In the genomic region with DNA sequence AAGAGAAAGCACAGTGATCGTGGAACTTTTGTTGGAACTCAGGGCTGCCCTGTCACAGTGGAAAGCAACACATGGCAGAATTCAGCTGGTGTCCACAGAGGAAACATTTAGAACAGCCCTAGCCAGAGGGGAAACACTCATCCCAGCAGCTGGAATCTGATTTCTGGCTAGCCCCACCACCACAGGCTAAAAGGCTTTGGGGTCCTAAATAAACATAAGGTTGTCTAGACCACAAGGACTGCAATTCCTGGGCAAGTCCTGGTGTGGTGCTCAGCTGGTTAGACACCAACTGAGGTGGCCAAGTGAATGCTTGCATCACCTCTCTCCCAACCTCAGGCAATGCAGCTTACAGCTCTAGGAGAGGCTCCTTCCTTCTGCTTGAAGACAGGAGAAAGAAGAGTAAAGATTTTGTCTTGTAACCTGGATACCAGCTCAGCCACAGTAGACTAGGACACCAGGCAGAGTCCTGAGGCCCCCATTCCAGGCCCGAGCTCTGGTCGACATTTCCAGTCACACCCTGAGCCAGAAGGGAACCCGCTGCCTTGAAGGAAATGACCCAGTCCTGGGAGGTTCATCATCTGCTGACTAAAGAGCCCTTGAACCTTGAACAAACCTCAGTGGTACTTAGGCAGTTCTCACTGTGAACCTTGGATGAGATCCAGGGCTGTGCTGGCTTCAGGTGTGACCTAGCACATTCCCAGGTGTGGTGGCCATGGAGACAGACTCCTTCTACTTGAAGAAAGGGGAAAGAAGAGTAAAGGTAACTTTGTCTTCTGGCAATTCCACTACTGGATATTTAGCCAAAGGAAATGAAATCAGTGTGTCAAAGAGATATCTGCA, we compare ENCODE assay signal across 17 cellular contexts.
"Had no signal": no experiment of that assay in that cellular context is flagged by ENCODE, and none has a peak within 500 bp of the region (broad histone marks: within the 10 kb centered on the region; RNA-seq: fewer than 3 reads in every experiment).

No MANE protein-coding gene starts in this region.

- H3K27me3 Mint-ChIP-seq: activated naive CD8-positive, alpha-beta T cell had no signal

- DNase-seq: activated CD4-positive, alpha-beta T cell treated with anti-CD3 and anti-CD28 coated beads for 48 hours; activated CD8-positive, alpha-beta memory T cell treated with anti-CD3 and anti-CD28 coated beads, Interleukin-2, amount 50 U/mL, for 4 hours; activated CD8-positive, alpha-beta T cell treated with anti-CD3 and anti-CD28 coated beads, Interleukin-2, amount 10 ng/mL, durations not matched to agents 7 days and 5 days; activated gamma-delta T cell treated with Interleukin-2 at 50 U/mL for 16 hours; activated T-cell treated with anti-CD3 and anti-CD28 coated beads, Interleukin-2, amount 50 U/mL, for 48 hours; amniotic stem cell; caudate nucleus; foreskin fibroblast; glutamatergic neuron; hypothalamus; naive thymus-derived CD4-positive, alpha-beta T cell; right cardiac atrium; SW 1271 had no signal

- H3K27ac Mint-ChIP-seq: activated CD8-positive, alpha-beta T cell treated with anti-CD3 and anti-CD28 coated beads, Interleukin-2, amount 10 ng/mL, durations not matched to agents 7 days and 5 days; activated naive CD8-positive, alpha-beta T cell; mesothelial cell of epicardium; naive thymus-derived CD4-positive, alpha-beta T cell; WTC11 had no signal

- H3K4me1 Mint-ChIP-seq: mesothelial cell of epicardium, WTC11 had no signal

- H3K27ac ChIP-seq: neutrophil had no signal

- H3K9me3 ChIP-seq: neutrophil had no signal

- H3K4me3 Mint-ChIP-seq: activated CD8-positive, alpha-beta T cell treated with anti-CD3 and anti-CD28 coated beads, Interleukin-2, amount 10 ng/mL, durations not matched to agents 7 days and 5 days; activated naive CD8-positive, alpha-beta T cell; mesothelial cell of epicardium; naive thymus-derived CD4-positive, alpha-beta T cell; WTC11 had no signal

- H3K36me3 Mint-ChIP-seq: activated naive CD8-positive, alpha-beta T cell had no signal

- ATAC-seq: activated CD8-positive, alpha-beta T cell treated with anti-CD3 and anti-CD28 coated beads, Interleukin-2, amount 10 ng/mL, durations not matched to agents 7 days and 5 days; naive thymus-derived CD4-positive, alpha-beta T cell; WTC11 had no signal

- H3K27me3 ChIP-seq: neutrophil had no signal

- H3K36me3 ChIP-seq: neutrophil had no signal
